Comparison of ENCODE assay signal across 9 cellular contexts in genomic region chr2:216283038-216283900, GRCh38.
DNase-seq lines count a peak whose midpoint lies in the region; ATAC-seq, FAIRE-seq and TF ChIP-seq lines count a peak whose summit lies in the region.
"Had no signal": no experiment of that assay in that cellular context is flagged by ENCODE, and none has a peak within 500 bp of the region (broad histone marks: within the 10 kb centered on the region; RNA-seq: fewer than 3 reads in every experiment).

No MANE protein-coding gene starts in this region.

- intact Hi-C loops in HepG2 (cut with micrococcal nuclease; ENCODE audit: unreplicated experiment): no loop called here
- intact Hi-C loops in colonic mucosa (cut with DNase I): no loop called here

- POLR2A ChIA-PET in HEK293 (lab: Yijun Ruan, JAX): no interaction called here
- POLR2A ChIA-PET in HepG2 (lab: Yijun Ruan, JAX): no interaction called here

- no peaks in the 10 kb centered on the region for H3K36me3 ChIP-seq in HEK293 (ENCODE audit: control insufficient read depth in 2 of 2, insufficient read depth in 1 of 2, low read length in 2 of 2)
- H3K36me3 ChIP-seq in SU-DHL-6 (ENCODE audit: low read length): no peaks in the 10 kb centered on the region
- no peaks in the 10 kb centered on the region for H3K36me3 ChIP-seq in HepG2 (replicated peaks in 1 of 2; ENCODE audit: control insufficient read depth in 1 of 2, insufficient read depth in 2 of 2, low read length in 2 of 2)
- H3K36me3 ChIP-seq in tibial nerve: no peaks in the 10 kb centered on the region
- no peaks in the 10 kb centered on the region for H3K36me3 ChIP-seq in colonic mucosa
- H3K36me3 ChIP-seq: heart right ventricle had no signal

- TF ChIP-seq RAD21 in HepG2 (CRISPR knock-in tag; IDR thresholded peaks at IDR 0.05): peak; percentile 34; the same call in 1 of the 2 replicates

- DNase-seq in GM10266 (ENCODE audit: extremely low spot score) (peak; percentile 47), HepG2 (ENCODE audit: low spot score) (peak; percentile 38), H4 (ENCODE audit: low spot score) (no peak), tibial nerve (ENCODE audit: low spot score in 2 of 2) (no peak), colonic mucosa (no peak)
- DNase-seq: heart right ventricle had no signal

- H3K4me2 ChIP-seq in SU-DHL-6 (ENCODE audit: low read depth, low read length, poor library complexity, severe bottlenecking) (no peak overlapping the region), HepG2 (ENCODE audit: low read depth, low read length) (no peak overlapping the region)

- TF ChIP-seq POLR2A in HepG2 (IDR thresholded peaks at IDR 0.05; ENCODE audit: insufficient read depth in 1 of 2, low read depth in 2 of 2, low read length in 2 of 2) (no peak), tibial nerve (IDR thresholded peaks at IDR 0.05) (no peak)

- FAIRE-seq in HepG2 (lab: Jason Lieb, UNC): peak; percentile 74

- no peaks in the 10 kb centered on the region for H3F3A ChIP-seq in SU-DHL-6 (ENCODE audit: insufficient read depth)

- 23% methylated on average over 11 of the region's 12 CpGs for WGBS in HepG2 (ENCODE audit: low lambda C conversion rate)
- WGBS in tibial nerve, 2 donors: 73 to 80% methylated on average over 10 to 12 of the region's 12 CpGs

- H3K27ac ChIP-seq in HEK293 (ENCODE audit: extremely low read depth, low read depth, low read length) (no peak overlapping the region), SU-DHL-6 (ENCODE audit: low read depth, low read length) (no peak overlapping the region), HepG2 (ENCODE audit: extremely low read length, insufficient read depth, low read length) (no peak overlapping the region), tibial nerve (no peak overlapping the region), colonic mucosa (no peak overlapping the region)
- H3K27ac ChIP-seq: heart right ventricle had no signal

- TF ChIP-seq CTCF in GM10266 (IDR thresholded peaks at IDR 0.05; ENCODE audit: control insufficient read depth, insufficient read depth, low read depth, missing control alignments) (peak; percentile 64), HEK293 (tag by site-specific recombination; IDR thresholded peaks at IDR 0.05) (no peak), SU-DHL-6 (IDR thresholded peaks at IDR 0.05; ENCODE audit: insufficient read depth, low read length, poor library complexity, severe bottlenecking) (peak; percentile 35), HepG2 (CRISPR knock-in tag; IDR thresholded peaks at IDR 0.05) (peak; percentile 86), tibial nerve (IDR thresholded peaks at IDR 0.05) (no peak), colonic mucosa (IDR thresholded peaks at IDR 0.05) (no peak)

- no peak for TF ChIP-seq EP300 in HepG2 (IDR thresholded peaks at IDR 0.05; ENCODE audit: low read depth in 2 of 2, low read length in 2 of 2)
- no peak for TF ChIP-seq EP300 in HepG2 (CRISPR knock-in tag; IDR thresholded peaks at IDR 0.05; ENCODE audit: borderline replicate concordance)
- TF ChIP-seq EP300 in tibial nerve (IDR thresholded peaks at IDR 0.05): no peak

- no peak overlapping the region for H3K4me3 ChIP-seq in HEK293 (ENCODE audit: low read depth, low read length)
- H3K4me3 ChIP-seq in SU-DHL-6 (ENCODE audit: insufficient read depth, low read length, poor library complexity, severe bottlenecking): no peak overlapping the region
- no peak overlapping the region for H3K4me3 ChIP-seq in HepG2 (replicated peaks in 1 of 3; ENCODE audit: insufficient read depth in 1 of 3, low read depth in 2 of 3, low read length in 3 of 3)
- H3K4me3 ChIP-seq in tibial nerve: no peak overlapping the region
- no peak overlapping the region for H3K4me3 ChIP-seq in colonic mucosa
- H3K4me3 ChIP-seq: heart right ventricle had no signal

- BruUV-seq in HepG2 (replicated peaks; lab: Mats Ljungman, UMichigan): no TSS peak

- H3K9ac ChIP-seq in SU-DHL-6 (ENCODE audit: low read length) (no peak overlapping the region), HepG2 (ENCODE audit: insufficient read depth, low read depth, low read length) (no peak overlapping the region), colonic mucosa (ENCODE audit: low read depth in 2 of 2, low read length in 2 of 2) (no peak overlapping the region)

- CTCF ChIA-PET in HEK293 (lab: Yijun Ruan, JAX) (interaction anchor here (0.5 to 1.1 kb wide), 9 partner anchors 10 to 156 kb away, joined by 3 to 4 read pairs (median 3); no protein-coding TSS in a partner anchor), HepG2 (lab: Yijun Ruan, JAX; ENCODE audit: low intra/inter-chr PET ratio, low total read pairs) (interaction anchor here (0.7 kb wide), 1 partner anchor 249 kb away, joined by 3 read pairs; no protein-coding TSS in a partner anchor)

- H4K20me1 ChIP-seq in SU-DHL-6 (ENCODE audit: low read depth, low read length): no peaks in the 10 kb centered on the region
- no peaks in the 10 kb centered on the region for H4K20me1 ChIP-seq in HepG2 (ENCODE audit: insufficient read depth, low read length)

- H3K9me2 ChIP-seq in SU-DHL-6 (replicated peaks; ENCODE audit: insufficient read depth, low read length): no peaks in the 10 kb centered on the region

- H2AFZ ChIP-seq in SU-DHL-6 (ENCODE audit: low read depth, low read length, severe bottlenecking) (no peak overlapping the region), HepG2 (ENCODE audit: low read length) (no peak overlapping the region)

- no peaks in the 10 kb centered on the region for H3K79me2 ChIP-seq in SU-DHL-6 (ENCODE audit: insufficient read depth, low read length)
- no peaks in the 10 kb centered on the region for H3K79me2 ChIP-seq in HepG2 (ENCODE audit: insufficient read depth, low read length)

- ATAC-seq in HepG2: peak; percentile 95
- ATAC-seq in HG03045 (IDR thresholded peaks at IDR 0.05; ENCODE audit: unreplicated experiment): no peak

- H3K4me1 ChIP-seq in HEK293 (ENCODE audit: control insufficient read depth, insufficient read depth, low read length) (no peaks in the 10 kb centered on the region), HepG2 (ENCODE audit: insufficient read depth, low read length) (peaks cover 19% of the 10 kb centered on the region), tibial nerve (no peaks in the 10 kb centered on the region), colonic mucosa (no peaks in the 10 kb centered on the region)

- H3K9me3 ChIP-seq in HEK293 (ENCODE audit: control insufficient read depth, insufficient read depth, low read depth, low read length) (no peaks in the 10 kb centered on the region), SU-DHL-6 (ENCODE audit: insufficient read depth, low read length) (no peaks in the 10 kb centered on the region), HepG2 (ENCODE audit: low read length) (no peaks in the 10 kb centered on the region), tibial nerve (no peaks in the 10 kb centered on the region), colonic mucosa (no peaks in the 10 kb centered on the region)
- H3K9me3 ChIP-seq: heart right ventricle had no signal

- in situ Hi-C loops in HepG2 (cut with HindIII; ENCODE audit: extremely low pct_ligation_motif_present, low pct_unique_long_range_greater_than_20kb): no loop called here

- H3K27me3 ChIP-seq in SU-DHL-6 (ENCODE audit: low read length) (no peaks in the 10 kb centered on the region), HepG2 (ENCODE audit: control insufficient read depth in 1 of 2, insufficient read depth in 2 of 2, low read length in 2 of 2) (peaks cover 1 to 12% of the 10 kb centered on the region in 2 experiments; a peak in 3 of 5 replicates), tibial nerve (no peaks in the 10 kb centered on the region), colonic mucosa (no peaks in the 10 kb centered on the region)

TF ChIP-seq in HEK293, 187 proteins besides CTCF, POLR2A, EP300 and RAD21 (continues in another document):
- TF ChIP-seq ZNF692 (tag by site-specific recombination; IDR thresholded peaks at IDR 0.05) (no peak), ZNF16 (tag by site-specific recombination; IDR thresholded peaks at IDR 0.05; ENCODE audit: low read depth) (no peak), HOXD13 (CRISPR knock-in tag; IDR thresholded peaks at IDR 0.05; ENCODE audit: borderline replicate concordance) (no peak), ZFHX2 (tag by site-specific recombination; conservative IDR thresholded peaks at IDR 0.05) (0 out of 2 replicates have a peak, but pooled peaks have one; percentile 15), MEIS1 (CRISPR knock-in tag; IDR thresholded peaks at IDR 0.05; ENCODE audit: borderline replicate concordance) (no peak), ZNF366 (tag by site-specific recombination; conservative IDR thresholded peaks at IDR 0.05) (peak; percentile 52)

TF ChIP-seq in HepG2, 621 proteins besides CTCF, POLR2A, EP300 and RAD21 (continues in another document):
- TF ChIP-seq ETS1 (CRISPR knock-in tag; IDR thresholded peaks at IDR 0.05) (no peak), NR2F6 (IDR thresholded peaks at IDR 0.05) (no peak), NR2F6 (CRISPR knock-in tag; IDR thresholded peaks at IDR 0.05) (0 out of 2 replicates have a peak, but pooled peaks have one; percentile 24), ZNF781 (CRISPR knock-in tag; IDR thresholded peaks at IDR 0.05; ENCODE audit: borderline replicate concordance, not compliant biosample characterization) (no peak), ZNF614 (CRISPR knock-in tag; IDR thresholded peaks at IDR 0.05; ENCODE audit: borderline replicate concordance) (peak; percentile 35; the same call in 1 of the 2 replicates), ZNF331 (CRISPR knock-in tag; IDR thresholded peaks at IDR 0.05) (peak; percentile 45; the same call in 1 of the 2 replicates), ZNF124 (CRISPR knock-in tag; IDR thresholded peaks at IDR 0.05) (no peak), REPIN1 (CRISPR knock-in tag; IDR thresholded peaks at IDR 0.05; ENCODE audit: borderline replicate concordance, low read depth) (0 out of 2 replicates have a peak, but pooled peaks have one; percentile 27), SMC3 (IDR thresholded peaks at IDR 0.05; ENCODE audit: low read length) (0 out of 2 replicates have a peak, but pooled peaks have one; percentile 13), MIER2 (CRISPR knock-in tag; IDR thresholded peaks at IDR 0.05) (peak; percentile 33; the same call in 1 of the 2 replicates)

Comparison
In these comparisons a context has a peak if more than half of its experiments do, and no peak if none do; other contexts are left out.
1. DNase-seq: peak in GM10266 (single experiment) and HepG2 (single experiment); none in H4 (single experiment), tibial nerve (0 of 2) and colonic mucosa (single experiment).
2. CTCF ChIP-seq: peak in GM10266 (single experiment), SU-DHL-6 (single experiment) and HepG2 (single experiment); none in HEK293 (single experiment), tibial nerve (0 of 5) and colonic mucosa (single experiment).